In the genomic region with DNA sequence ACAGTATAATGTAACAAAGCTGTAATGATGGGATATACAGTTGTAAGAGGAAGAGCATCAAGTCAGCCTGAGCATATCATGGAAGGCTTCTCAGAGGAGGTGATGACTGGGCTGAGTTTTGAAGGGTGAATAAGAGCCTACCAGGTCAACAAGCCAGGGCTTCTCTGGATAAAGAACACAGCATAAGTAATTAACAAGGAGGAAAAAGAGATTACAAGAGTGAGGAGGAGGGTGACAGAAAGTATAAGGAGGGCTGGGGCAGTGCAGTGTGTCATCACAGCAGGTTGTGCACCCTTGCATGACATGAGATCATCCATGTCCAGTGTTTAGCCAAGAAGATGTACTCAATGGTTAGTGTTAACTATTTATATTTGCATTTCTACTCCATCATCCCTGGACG, we compare ENCODE assay signal across 33 cellular contexts. TPM values are rescaled to one million over a fixed set of nuclear protein-coding genes. Genes with fewer than 3 reads are reported as not detected.
"Had no signal": no experiment of that assay in that cellular context is flagged by ENCODE, and none has a peak within 500 bp of the region (broad histone marks: within the 10 kb centered on the region; RNA-seq: fewer than 3 reads in every experiment).

No MANE protein-coding gene starts in this region.

- H3K4me3 ChIP-seq: gastroesophageal sphincter, sigmoid colon, uterus had no signal

- H3K4me3 Mint-ChIP-seq: activated B cell treated with CpG ODN at 0.5 μM for 24 hours; activated CD8-positive, alpha-beta T cell treated with anti-CD3 and anti-CD28 coated beads for 36 hours; activated T-cell treated with anti-CD3 and anti-CD28 coated beads, Interleukin-2, amount 50 U/mL, for 4 hours; activated T-helper 17 cell treated with anti-CD3 and anti-CD28 coated beads, Interleukin-2, amount 50 U/mL, for 72 hours; effector memory CD8-positive, alpha-beta T cell; natural killer cell; stimulated activated memory B cell treated with anti-CD40 and anti-IgM and Interleukin-4, amounts not matched to agents 10 μg/mL and 1 μg/mL and 100 μg/mL, for 72 hours; stimulated activated naive CD8-positive, alpha-beta T cell treated with anti-CD3 and anti-CD28 coated beads, Interleukin-15, amount 100 ng/mL, for 72 hours; type B pancreatic cell had no signal

- H3K27ac ChIP-seq: brain microvascular endothelial cell, gastroesophageal sphincter, sigmoid colon, uterus had no signal

- H3K27me3 Mint-ChIP-seq: type B pancreatic cell had no signal

- H3K4me1 ChIP-seq: uterus had no signal

- DNase-seq: activated B cell treated with CpG ODN at 0.5 μM for 24 hours; activated CD4-positive, alpha-beta T cell treated with anti-CD3 and anti-CD28 coated beads, Interleukin-2, amount 50 U/mL, for 1 hour; activated CD8-positive, alpha-beta T cell treated with anti-CD3 and anti-CD28 coated beads for 36 hours; activated gamma-delta T cell treated with Interleukin-2 at 50 U/mL for 16 hours; activated naive CD4-positive, alpha-beta T cell treated with anti-CD3 and anti-CD28 coated beads, Interleukin-2, amount 50 U/mL, for 16 hours; activated T-cell treated with anti-CD3 and anti-CD28 coated beads, Interleukin-2, amount 50 U/mL, for 4 hours; amniotic stem cell; brain microvascular endothelial cell; caudate nucleus; cortex of kidney; effector memory CD8-positive, alpha-beta T cell; erythroblast; head of caudate nucleus; hippocampal formation; natural killer cell; sigmoid colon; small intestine; stimulated activated CD4-positive, alpha-beta T cell treated with anti-CD3 and anti-CD28 coated beads, Interleukin-1b, Interleukin-23, amount 100 ng/mL, for 48 hours; stimulated activated CD4-positive, alpha-beta T cell treated with anti-CD3 and anti-CD28 coated beads, Interleukin-4, amount 100 ng/mL, for 4 hours; stimulated activated CD8-positive, alpha-beta memory T cell treated with anti-CD3 and anti-CD28 coated beads, Interleukin-4, amount 100 ng/mL, for 48 hours; stimulated activated naive CD8-positive, alpha-beta T cell treated with anti-CD3 and anti-CD28 coated beads, Interleukin-15, amount 100 ng/mL, for 72 hours; substantia nigra; T-helper 2 cell; uterus had no signal

- H3K27me3 ChIP-seq: brain microvascular endothelial cell, gastroesophageal sphincter, sigmoid colon, uterus had no signal

- H3K4me1 Mint-ChIP-seq: activated T-helper 17 cell treated with anti-CD3 and anti-CD28 coated beads, Interleukin-2, amount 50 U/mL, for 72 hours; natural killer cell; stimulated activated naive CD8-positive, alpha-beta T cell treated with anti-CD3 and anti-CD28 coated beads, Interleukin-15, amount 100 ng/mL, for 72 hours had no signal

- H3K9me3 Mint-ChIP-seq: activated B cell treated with CpG ODN at 0.5 μM for 24 hours; activated CD8-positive, alpha-beta T cell treated with anti-CD3 and anti-CD28 coated beads for 36 hours; activated T-cell treated with anti-CD3 and anti-CD28 coated beads, Interleukin-2, amount 50 U/mL, for 4 hours; activated T-helper 17 cell treated with anti-CD3 and anti-CD28 coated beads, Interleukin-2, amount 50 U/mL, for 72 hours; effector memory CD8-positive, alpha-beta T cell; natural killer cell; stimulated activated memory B cell treated with anti-CD40 and anti-IgM and Interleukin-4, amounts not matched to agents 10 μg/mL and 1 μg/mL and 100 μg/mL, for 72 hours; stimulated activated naive CD8-positive, alpha-beta T cell treated with anti-CD3 and anti-CD28 coated beads, Interleukin-15, amount 100 ng/mL, for 72 hours had no signal

- H3K36me3 Mint-ChIP-seq: natural killer cell; stimulated activated memory B cell treated with anti-CD40 and anti-IgM and Interleukin-4, amounts not matched to agents 10 μg/mL and 1 μg/mL and 100 μg/mL, for 72 hours; type B pancreatic cell had no signal

- H3K9me3 ChIP-seq: gastroesophageal sphincter, sigmoid colon, uterus had no signal

- H3K27ac Mint-ChIP-seq: activated B cell treated with CpG ODN at 0.5 μM for 24 hours; activated CD8-positive, alpha-beta T cell treated with anti-CD3 and anti-CD28 coated beads for 36 hours; activated T-helper 17 cell treated with anti-CD3 and anti-CD28 coated beads, Interleukin-2, amount 50 U/mL, for 72 hours; effector memory CD8-positive, alpha-beta T cell; natural killer cell; stimulated activated memory B cell treated with anti-CD40 and anti-IgM and Interleukin-4, amounts not matched to agents 10 μg/mL and 1 μg/mL and 100 μg/mL, for 72 hours; stimulated activated naive CD8-positive, alpha-beta T cell treated with anti-CD3 and anti-CD28 coated beads, Interleukin-15, amount 100 ng/mL, for 72 hours; type B pancreatic cell had no signal

- ATAC-seq: activated CD8-positive, alpha-beta T cell treated with anti-CD3 and anti-CD28 coated beads for 36 hours; activated T-cell treated with anti-CD3 and anti-CD28 coated beads, Interleukin-2, amount 50 U/mL, for 4 hours; activated T-helper 17 cell treated with anti-CD3 and anti-CD28 coated beads, Interleukin-2, amount 50 U/mL, for 72 hours; effector memory CD8-positive, alpha-beta T cell; gastroesophageal sphincter; natural killer cell; stimulated activated memory B cell treated with anti-CD40 and anti-IgM and Interleukin-4, amounts not matched to agents 10 μg/mL and 1 μg/mL and 100 μg/mL, for 72 hours; stimulated activated naive CD8-positive, alpha-beta T cell treated with anti-CD3 and anti-CD28 coated beads, Interleukin-15, amount 100 ng/mL, for 72 hours had no signal

RNA-seq across cellular contexts. Expression of gene SPATA12, which starts 16.9 kb away (rescaled TPM):
- total RNA-seq: activated B cell treated with CpG ODN at 0.5 μM for 24 hours; activated CD8-positive, alpha-beta T cell treated with anti-CD3 and anti-CD28 coated beads for 36 hours; activated T-cell treated with anti-CD3 and anti-CD28 coated beads, Interleukin-2, amount 50 U/mL, for 4 hours; activated T-helper 17 cell treated with anti-CD3 and anti-CD28 coated beads, Interleukin-2, amount 50 U/mL, for 72 hours; astrocyte; chondrocyte; gastroesophageal sphincter; lower leg skin; natural killer cell; osteocyte; posterior vena cava; sigmoid colon had no signal
